8 cellular contexts compared by ENCODE assay signal in genomic region chr2:52495816-52496215, GRCh38.
"Had no signal": no experiment of that assay in that cellular context is flagged by ENCODE, and none has a peak within 500 bp of the region (broad histone marks: within the 10 kb centered on the region; RNA-seq: fewer than 3 reads in every experiment).

No MANE protein-coding gene starts in this region.

- ATAC-seq: GM12878 had no signal

- H3K4me3 ChIP-seq: GM12878 had no signal

- DNase-seq: GDM1, GF-D8 had no signal

- FAIRE-seq: G401.6, GM12878, GM12891, GM12892, GM18507, GM19239 had no signal
